10 cellular contexts compared by ENCODE assay signal in the genomic region with DNA sequence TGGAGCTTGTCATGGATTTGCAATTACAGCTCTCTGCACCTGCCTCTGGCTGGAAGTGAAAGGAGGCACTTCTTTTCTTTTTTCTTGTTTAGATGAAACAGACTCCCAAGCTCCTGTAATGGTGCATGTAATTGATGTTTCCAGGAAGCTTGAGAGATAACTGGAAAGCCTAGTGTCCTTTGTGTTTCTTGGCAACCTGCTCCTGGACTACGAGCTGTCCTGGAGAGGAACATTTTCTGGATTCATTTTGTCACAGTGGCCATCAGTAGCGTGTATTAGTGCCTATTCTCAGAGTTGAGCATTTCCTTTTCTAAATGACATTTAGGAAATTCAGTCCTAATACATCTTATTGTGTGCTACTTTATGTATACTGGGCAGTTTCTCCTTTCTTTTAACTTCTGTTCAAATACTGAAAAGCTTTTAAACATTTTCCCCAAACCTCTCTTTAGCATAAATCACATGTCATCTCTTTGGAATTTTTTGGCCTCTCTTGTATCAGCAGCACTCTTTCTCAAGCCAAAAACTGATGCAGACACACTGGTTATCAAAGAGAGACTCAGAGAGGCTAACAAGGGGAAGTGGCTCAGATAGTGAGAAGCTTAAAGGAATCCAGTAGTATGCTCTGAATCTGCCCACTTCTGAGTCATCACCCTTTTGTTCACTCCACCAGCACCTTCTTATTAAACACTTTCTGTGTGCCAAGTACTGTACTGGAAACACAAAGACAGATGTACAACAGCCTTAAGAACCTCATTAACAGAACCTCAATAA.
DNase-seq lines count a peak whose midpoint lies in the region; ATAC-seq and TF ChIP-seq lines count a peak whose summit lies in the region.
"Had no signal": no experiment of that assay in that cellular context is flagged by ENCODE, and none has a peak within 500 bp of the region (broad histone marks: within the 10 kb centered on the region; RNA-seq: fewer than 3 reads in every experiment).

No MANE protein-coding gene starts in this region.

- peaks cover 0 to 11% of the 10 kb centered on the region in 2 donors for H3K4me1 ChIP-seq in neuronal stem cell (ENCODE audit: control insufficient read depth in 2 of 2, insufficient read depth in 1 of 2, low read depth in 1 of 2, low read length in 2 of 2)
- H3K4me1 ChIP-seq: thyroid gland had no signal

- H3K4me3 Mint-ChIP-seq in Calu3 (ENCODE audit: low read depth, unreplicated experiment) = no peak overlapping the region

- H3K18ac ChIP-seq in neuronal stem cell (ENCODE audit: low read length) = no peak overlapping the region

- DNase-seq in EL (peak; percentile 93), NCI-H2107 treated with DMSO at 0.1 percent for 48 hours (lab: John Stamatoyannopoulos, UW; ENCODE audit: unreplicated experiment) (peak; percentile 91), epithelial cell of esophagus (ENCODE audit: low read depth) (peak; percentile 72), neuronal stem cell (ENCODE audit: low spot score) (no peak), Calu3 (no peak)
- DNase-seq in activated CD4-positive, alpha-beta T cell treated with anti-CD3 and anti-CD28 coated beads for 4 hours = no peak
- DNase-seq: T1000, thyroid gland had no signal

- H2BK5ac ChIP-seq in neuronal stem cell (ENCODE audit: low read length) = no peak overlapping the region

- H2AK5ac ChIP-seq in neuronal stem cell (ENCODE audit: low read depth, low read length) = no peak overlapping the region

- H3K9ac ChIP-seq in neuronal stem cell (ENCODE audit: low read depth, low read length, poor library complexity) = no peak overlapping the region

- no peaks in the 10 kb centered on the region for H3K79me1 ChIP-seq in neuronal stem cell (ENCODE audit: low read depth, low read length)

- no peak for TF ChIP-seq CTCF in epithelial cell of esophagus (IDR thresholded peaks at IDR 0.05; ENCODE audit: insufficient read depth, low read depth, low read length, missing control alignments)
- TF ChIP-seq CTCF in Calu3 (IDR thresholded peaks at IDR 0.05; ENCODE audit: unreplicated experiment) = no peak

- no peaks in the 10 kb centered on the region for H3K27me3 Mint-ChIP-seq in Calu3 (ENCODE audit: unreplicated experiment)

- CTCF ChIA-PET in Calu3 (lab: Charles Lee) = interaction anchor here (0.6 to 1.1 kb wide), 5 partner anchors 30 to 1648 kb away, joined by 3 to 4 read pairs (median 3); no protein-coding TSS in a partner anchor

- no peak overlapping the region for H4K8ac ChIP-seq in neuronal stem cell (ENCODE audit: low read depth, low read length)

- H3K4me2 ChIP-seq in neuronal stem cell (ENCODE audit: insufficient read depth, low read length, poor library complexity, severe bottlenecking) = no peak overlapping the region

- intact Hi-C loops in Calu3 (cut with micrococcal nuclease; ENCODE audit: unreplicated experiment) = no loop called here

- peaks cover 0 to 74% of the 10 kb centered on the region in 2 donors for H3K36me3 ChIP-seq in neuronal stem cell (replicated peaks in 1 of 2; ENCODE audit: control insufficient read depth in 2 of 2, insufficient read depth in 2 of 2, low read length in 2 of 2)

- no peaks in the 10 kb centered on the region for H3K9me3 Mint-ChIP-seq in Calu3 (ENCODE audit: low read depth, unreplicated experiment)

- H3K27ac ChIP-seq in neuronal stem cell (replicated peaks; ENCODE audit: low read length) = peak overlapping the region; percentile 10
- H3K27ac ChIP-seq: thyroid gland had no signal

- no peak overlapping the region for H3K4ac ChIP-seq in neuronal stem cell (ENCODE audit: low read length)

- no CpG with 5 or more reads among the region's 2 CpGs for WGBS in neuronal stem cell (ENCODE audit: extremely low coverage in 2 of 2, insufficient read length in 2 of 2, insufficient replicate concordance in 1 of 2), 2 donors

- no TSS peak for BruUV-seq in Calu3 (replicated peaks; lab: Mats Ljungman, UMichigan)

- H4K91ac ChIP-seq in neuronal stem cell (ENCODE audit: low read depth, low read length, poor library complexity) = no peak overlapping the region

- H2BK120ac ChIP-seq in neuronal stem cell (ENCODE audit: low read depth, low read length) = no peak overlapping the region

- H3K4me3 ChIP-seq in epithelial cell of esophagus (ENCODE audit: low read length) = no peak overlapping the region
- no peak overlapping the region for H3K4me3 ChIP-seq in neuronal stem cell (ENCODE audit: low read length in 2 of 2)
- H3K4me3 ChIP-seq: thyroid gland had no signal

- H3K27me3 ChIP-seq in neuronal stem cell (ENCODE audit: control insufficient read depth in 3 of 3, insufficient read depth in 3 of 3, low read depth in 1 of 3, low read length in 3 of 3) = no peaks in the 10 kb centered on the region
- H3K27me3 ChIP-seq: thyroid gland had no signal

- H3K4me1 Mint-ChIP-seq in Calu3 (ENCODE audit: low read depth, unreplicated experiment) = peaks cover 13% of the 10 kb centered on the region

- H3K23ac ChIP-seq in neuronal stem cell (ENCODE audit: low read depth, low read length, poor library complexity) = no peak overlapping the region

- no peak overlapping the region for H3K27ac Mint-ChIP-seq in Calu3 (ENCODE audit: unreplicated experiment)

- no peak overlapping the region for H2BK12ac ChIP-seq in neuronal stem cell (ENCODE audit: low read length)

- no peak for ATAC-seq in GM21825 (IDR thresholded peaks at IDR 0.05; ENCODE audit: unreplicated experiment)
- no peak for ATAC-seq in HG03442 (IDR thresholded peaks at IDR 0.05; ENCODE audit: unreplicated experiment)

- no peak overlapping the region for H2BK15ac ChIP-seq in neuronal stem cell (ENCODE audit: low read length)

- H3K9me3 ChIP-seq in neuronal stem cell (replicated peaks in 1 of 2; ENCODE audit: control insufficient read depth in 2 of 2, insufficient read depth in 1 of 2, low read depth in 1 of 2, low read length in 2 of 2) = no peaks in the 10 kb centered on the region
- H3K9me3 ChIP-seq: thyroid gland had no signal

- no peak overlapping the region for H3K14ac ChIP-seq in neuronal stem cell (ENCODE audit: low read length)

- H3K36me3 Mint-ChIP-seq in Calu3 (ENCODE audit: insufficient read depth, unreplicated experiment) = no peaks in the 10 kb centered on the region

- no peak overlapping the region for H2AFZ ChIP-seq in neuronal stem cell (ENCODE audit: low read length)

Comparison
In these comparisons a context has a peak if more than half of its experiments do, and no peak if none do; other contexts are left out.
1. DNase-seq: peak in EL (single experiment), NCI-H2107 treated with DMSO at 0.1 percent for 48 hours (single experiment) and epithelial cell of esophagus (single experiment); none in neuronal stem cell (single experiment), Calu3 (single experiment) and activated CD4-positive, alpha-beta T cell treated with anti-CD3 and anti-CD28 coated beads for 4 hours (0 of 2).